Comparison of ENCODE assay signal across 7 cellular contexts in the genomic region with DNA sequence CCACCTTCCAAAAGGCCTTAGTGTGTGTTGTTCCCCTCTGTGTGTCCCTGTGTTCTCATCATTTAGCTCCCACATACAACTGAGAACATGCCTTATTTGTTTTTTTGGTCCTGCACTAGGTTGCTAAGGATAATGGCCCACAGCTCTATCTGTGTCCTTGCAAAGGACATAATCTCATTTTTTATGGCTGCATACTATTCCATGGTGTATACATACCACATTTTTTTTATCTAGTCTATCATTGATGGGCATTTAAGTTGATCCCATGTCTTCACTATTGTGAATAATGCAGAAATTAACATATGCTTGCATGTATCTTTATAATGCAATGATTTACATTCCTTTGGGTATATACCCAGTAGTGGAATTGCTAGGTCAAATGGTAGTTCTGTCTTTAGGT.
"Had no signal": no experiment of that assay in that cellular context is flagged by ENCODE, and none has a peak within 500 bp of the region (broad histone marks: within the 10 kb centered on the region; RNA-seq: fewer than 3 reads in every experiment).

No MANE protein-coding gene starts in this region.

- FAIRE-seq: HepG2, HTR-8/SVneo had no signal

- H3K27ac ChIP-seq: HL-60 had no signal

- H3K27me3 Mint-ChIP-seq: IgD-negative memory B cell had no signal

- H3K27ac Mint-ChIP-seq: IgD-negative memory B cell had no signal

- DNase-seq: IMR-90, KBM-7, KG1 had no signal

- ATAC-seq: HepG2 had no signal

- H3K4me3 Mint-ChIP-seq: IgD-negative memory B cell had no signal
